ENCODE assay signal across 23 cellular contexts in genomic region chr9:111978616-111979015, GRCh38.
"Had no signal": no experiment of that assay in that cellular context is flagged by ENCODE, and none has a peak within 500 bp of the region (broad histone marks: within the 10 kb centered on the region; RNA-seq: fewer than 3 reads in every experiment).

No MANE protein-coding gene starts in this region.

- DNase-seq: activated CD4-positive, alpha-beta T cell treated with anti-CD3 and anti-CD28 coated beads for 4 hours; activated CD4-positive, alpha-beta T cell treated with anti-CD3 and anti-CD28 coated beads, Interleukin-2, amount 50 U/mL, for 4 hours; activated effector memory CD4-positive, alpha-beta T cell treated with Interleukin-2 at 50 U/mL for 16 hours; activated naive CD4-positive, alpha-beta T cell treated with Interleukin-2 at 50 U/mL for 16 hours; aorta; body of pancreas; dermis blood vessel endothelial cell; effector CD4-positive, alpha-beta T cell; glutamatergic neuron; islet precursor cell; left cardiac atrium; left ventricle myocardium superior; pancreas; right cardiac atrium; stimulated activated CD4-positive, alpha-beta T cell treated with anti-CD3 and anti-CD28 coated beads, Interleukin-2, amount 100 ng/mL, for 48 hours; trophoblast cell; uterus had no signal

- H3K4me3 ChIP-seq: body of pancreas, esophagus muscularis mucosa, pancreas, thoracic aorta, uterus had no signal

- ATAC-seq: body of pancreas, left cardiac atrium, left ventricle myocardium superior, pancreas, right cardiac atrium had no signal

- H3K27ac Mint-ChIP-seq: activated naive CD8-positive, alpha-beta T cell; nephron; stimulated activated naive CD8-positive, alpha-beta T cell treated with anti-CD3 and anti-CD28 coated beads, Interleukin-15, Interleukin-2, amounts not matched to agents 100 ng/mL and 50 ng/mL, for 24 hours had no signal

- H3K27me3 Mint-ChIP-seq: activated naive CD8-positive, alpha-beta T cell; stimulated activated naive CD8-positive, alpha-beta T cell treated with anti-CD3 and anti-CD28 coated beads, Interleukin-15, Interleukin-2, amounts not matched to agents 100 ng/mL and 50 ng/mL, for 24 hours had no signal

- H3K36me3 ChIP-seq: esophagus muscularis mucosa, neutrophil, pancreas, thoracic aorta, uterus had no signal

- H3K9me3 ChIP-seq: body of pancreas, esophagus muscularis mucosa, neutrophil, pancreas, thoracic aorta, uterus had no signal

- H3K27me3 ChIP-seq: body of pancreas, esophagus muscularis mucosa, neutrophil, pancreas, uterus had no signal

- H3K27ac ChIP-seq: body of pancreas, esophagus muscularis mucosa, neutrophil, pancreas, thoracic aorta, uterus had no signal

- H3K9me3 Mint-ChIP-seq: nephron; stimulated activated naive CD8-positive, alpha-beta T cell treated with anti-CD3 and anti-CD28 coated beads, Interleukin-15, Interleukin-2, amounts not matched to agents 100 ng/mL and 50 ng/mL, for 24 hours had no signal

- H3K36me3 Mint-ChIP-seq: activated naive CD8-positive, alpha-beta T cell had no signal

- H3K4me1 ChIP-seq: uterus had no signal

- H3K4me3 Mint-ChIP-seq: activated naive CD8-positive, alpha-beta T cell; nephron; stimulated activated naive CD8-positive, alpha-beta T cell treated with anti-CD3 and anti-CD28 coated beads, Interleukin-15, Interleukin-2, amounts not matched to agents 100 ng/mL and 50 ng/mL, for 24 hours had no signal
